ENCODE assay signal across 17 cellular contexts in the genomic region with DNA sequence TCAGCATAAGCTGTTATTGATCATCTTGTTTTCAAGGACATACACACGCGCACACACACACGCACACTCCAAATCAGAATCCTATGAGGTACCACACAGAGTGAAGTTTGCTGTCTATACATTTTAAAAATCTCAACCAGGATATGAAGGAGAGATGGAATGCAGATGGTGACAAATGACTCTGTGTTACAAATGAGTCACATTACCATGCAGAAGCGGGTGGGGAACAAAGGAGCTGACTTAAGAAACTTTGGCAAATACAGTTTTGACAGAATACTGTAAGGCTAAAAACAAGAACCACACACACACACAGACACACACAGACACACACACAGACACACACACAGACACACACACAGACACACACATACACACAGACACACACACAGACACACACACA.
DNase-seq lines count a peak whose midpoint lies in the region; FAIRE-seq and TF ChIP-seq lines count a peak whose summit lies in the region.
"Had no signal": no experiment of that assay in that cellular context is flagged by ENCODE, and none has a peak within 500 bp of the region (broad histone marks: within the 10 kb centered on the region; RNA-seq: fewer than 3 reads in every experiment).

No MANE protein-coding gene starts in this region.

- no peak overlapping the region for H3K4me3 Mint-ChIP-seq in nephron progenitor cell
- no peak overlapping the region for H3K4me3 Mint-ChIP-seq in activated T-helper 1 cell treated with anti-CD3 and anti-CD28 coated beads, Interleukin-12 subunit alpha, Interleukin-12 subunit beta, Interleukin-2, Interleukin-4 antibody, amounts not matched to agents 30 ng/mL and 10 ng/mL and 1 ng/mL, durations not matched to agents 14 hours and 24 hours and 36 hours
- H3K4me3 Mint-ChIP-seq: activated naive CD8-positive, alpha-beta T cell treated with anti-CD3 and anti-CD28 coated beads, Interleukin-2, amount 50 U/mL, for 24 hours had no signal

- TF ChIP-seq CTCF in NB4 (IDR thresholded peaks at IDR 0.05; ENCODE audit: low read depth, low read length), result no peak
- no peak for TF ChIP-seq CTCF in endothelial cell of umbilical vein (IDR thresholded peaks at IDR 0.05; ENCODE audit: extremely low read depth in 1 of 2, insufficient read depth in 1 of 2, low read depth in 1 of 2, low read length in 2 of 2)
- no peak for TF ChIP-seq CTCF in nephron progenitor cell (IDR thresholded peaks at IDR 0.05)
- TF ChIP-seq CTCF in GM20000 (IDR thresholded peaks at IDR 0.05; ENCODE audit: extremely low read depth, missing control alignments), result no peak

- peak overlapping the region; percentile 14 for H3K9ac ChIP-seq in endothelial cell of umbilical vein (replicated peaks; ENCODE audit: extremely low read depth, insufficient read depth, low read length)

- no peaks in the 10 kb centered on the region for H3K27me3 ChIP-seq in endothelial cell of umbilical vein (ENCODE audit: control insufficient read depth in 2 of 2, insufficient read depth in 2 of 2, low read length in 2 of 2)
- H3K27me3 ChIP-seq: dorsolateral prefrontal cortex, heart left ventricle had no signal

- CTCF ChIA-PET in endothelial cell of umbilical vein (lab: Charles Lee), result interaction anchor here (0.8 to 4.6 kb wide), 15 partner anchors 9 to 222 kb away, joined by 3 to 109 read pairs (median 6); a partner anchor contains a TSS

- intact Hi-C loops in endothelial cell of umbilical vein (cut with micrococcal nuclease), result no loop called here
- intact Hi-C loops in activated T-helper 1 cell treated with anti-CD3 and anti-CD28 coated beads, Interleukin-12 subunit alpha, Interleukin-12 subunit beta, Interleukin-2, Interleukin-4 antibody, amounts not matched to agents 30 ng/mL and 10 ng/mL and 1 ng/mL, durations not matched to agents 14 hours and 24 hours and 36 hours (cut with micrococcal nuclease), result loop anchor here (5.0 kb wide), 2 partner anchors 373 to 433 kb away; no protein-coding TSS in a partner anchor

- H4K20me1 ChIP-seq in endothelial cell of umbilical vein (replicated peaks; ENCODE audit: control insufficient read depth, extremely low read depth, insufficient read depth, low read length), result no peaks in the 10 kb centered on the region

- no TSS peak for BruUV-seq in endothelial cell of umbilical vein (replicated peaks; lab: Mats Ljungman, UMichigan)

- no peaks in the 10 kb centered on the region for H3K9me1 ChIP-seq in endothelial cell of umbilical vein (replicated peaks; ENCODE audit: control insufficient read depth, extremely low read depth, insufficient read depth, low read length)

- no peaks in the 10 kb centered on the region for H3K36me3 ChIP-seq in endothelial cell of umbilical vein (ENCODE audit: control insufficient read depth in 2 of 2, extremely low read depth in 1 of 2, insufficient read depth in 2 of 2, low read length in 2 of 2)

- peak overlapping the region; percentile 8 for H3K27ac Mint-ChIP-seq in nephron progenitor cell
- no peak overlapping the region for H3K27ac Mint-ChIP-seq in activated T-helper 1 cell treated with anti-CD3 and anti-CD28 coated beads, Interleukin-12 subunit alpha, Interleukin-12 subunit beta, Interleukin-2, Interleukin-4 antibody, amounts not matched to agents 30 ng/mL and 10 ng/mL and 1 ng/mL, durations not matched to agents 14 hours and 24 hours and 36 hours
- H3K27ac Mint-ChIP-seq: activated naive CD8-positive, alpha-beta T cell treated with anti-CD3 and anti-CD28 coated beads, Interleukin-2, amount 50 U/mL, for 24 hours had no signal

- H3K4me3 ChIP-seq in NB4 (ENCODE audit: low read depth, low read length) (no peak overlapping the region), endothelial cell of umbilical vein (replicated peaks in 1 of 3; ENCODE audit: insufficient read depth in 1 of 3, low read depth in 1 of 3, low read length in 3 of 3) (no peak overlapping the region)
- H3K4me3 ChIP-seq: dorsolateral prefrontal cortex, heart left ventricle had no signal

- no peaks in the 10 kb centered on the region for H3K9me3 ChIP-seq in endothelial cell of umbilical vein (replicated peaks; ENCODE audit: control insufficient read depth, insufficient read depth, low read length)

- peaks cover 20% of the 10 kb centered on the region for H3K36me3 Mint-ChIP-seq in nephron progenitor cell (ENCODE audit: low read depth)
- peaks cover 11% of the 10 kb centered on the region for H3K36me3 Mint-ChIP-seq in activated T-helper 1 cell treated with anti-CD3 and anti-CD28 coated beads, Interleukin-12 subunit alpha, Interleukin-12 subunit beta, Interleukin-2, Interleukin-4 antibody, amounts not matched to agents 30 ng/mL and 10 ng/mL and 1 ng/mL, durations not matched to agents 14 hours and 24 hours and 36 hours (ENCODE audit: low read depth)

- DNase-seq in GM03348 (ENCODE audit: low spot score), result peak; percentile 47
- DNase-seq in NB4 (ENCODE audit: low read depth), result peak; percentile 30
- peak; percentile 28 for DNase-seq in endothelial cell of umbilical vein (ENCODE audit: low read depth, low spot score)
- no peak for DNase-seq in nephron progenitor cell
- no peak for DNase-seq in substantia nigra (lab: John Stamatoyannopoulos, UW)
- DNase-seq in activated T-helper 1 cell treated with anti-CD3 and anti-CD28 coated beads, Interleukin-12 subunit alpha, Interleukin-12 subunit beta, Interleukin-2, Interleukin-4 antibody, amounts not matched to agents 30 ng/mL and 10 ng/mL and 1 ng/mL, durations not matched to agents 14 hours and 24 hours and 36 hours (ENCODE audit: low spot score), result no peak
- no peak for DNase-seq in GM20000 (ENCODE audit: low spot score)
- DNase-seq in D341Med (ENCODE audit: low spot score), result no peak
- DNase-seq: activated CD8-positive, alpha-beta memory T cell treated with anti-CD3 and anti-CD28 coated beads, Interleukin-2, amount 50 U/mL, for 48 hours; activated naive CD8-positive, alpha-beta T cell treated with anti-CD3 and anti-CD28 coated beads, Interleukin-2, amount 50 U/mL, for 24 hours; dorsolateral prefrontal cortex; heart left ventricle; left cardiac atrium; NCI-H187; NCI-H748 treated with DMSO at 0.1 percent for 48 hours; SHP77 had no signal

- no peak overlapping the region for H2AFZ ChIP-seq in endothelial cell of umbilical vein (ENCODE audit: low read depth, low read length)

- H3K27ac ChIP-seq in endothelial cell of umbilical vein (ENCODE audit: insufficient read depth, low read depth, low read length) (peak overlapping the region; percentile 61), substantia nigra (ENCODE audit: low read depth, low read length, poor library complexity, severe bottlenecking) (no peak overlapping the region)
- H3K27ac ChIP-seq: dorsolateral prefrontal cortex, heart left ventricle, VCaP had no signal

- peak overlapping the region; percentile 70 for H3K4me2 ChIP-seq in endothelial cell of umbilical vein (ENCODE audit: insufficient read depth, low read length)

- TF ChIP-seq POLR2A in NB4 (IDR thresholded peaks at IDR 0.05; ENCODE audit: extremely low read depth, insufficient read length) (no peak), endothelial cell of umbilical vein (IDR thresholded peaks at IDR 0.05; ENCODE audit: low read depth, low read length) (no peak)

- H3K4me1 Mint-ChIP-seq in nephron progenitor cell, result peaks cover 13% of the 10 kb centered on the region
- peaks cover 28% of the 10 kb centered on the region for H3K4me1 Mint-ChIP-seq in activated T-helper 1 cell treated with anti-CD3 and anti-CD28 coated beads, Interleukin-12 subunit alpha, Interleukin-12 subunit beta, Interleukin-2, Interleukin-4 antibody, amounts not matched to agents 30 ng/mL and 10 ng/mL and 1 ng/mL, durations not matched to agents 14 hours and 24 hours and 36 hours (ENCODE audit: low read depth)

- POLR2A ChIA-PET in endothelial cell of umbilical vein (lab: Charles Lee), result interaction anchor here (0.6 to 2.4 kb wide), 3 partner anchors 82 to 1117 kb away, joined by 3 to 7 read pairs (median 4); a partner anchor contains a TSS

- H3K9me3 Mint-ChIP-seq in nephron progenitor cell, result peaks cover 18% of the 10 kb centered on the region
- no peaks in the 10 kb centered on the region for H3K9me3 Mint-ChIP-seq in activated T-helper 1 cell treated with anti-CD3 and anti-CD28 coated beads, Interleukin-12 subunit alpha, Interleukin-12 subunit beta, Interleukin-2, Interleukin-4 antibody, amounts not matched to agents 30 ng/mL and 10 ng/mL and 1 ng/mL, durations not matched to agents 14 hours and 24 hours and 36 hours
- H3K9me3 Mint-ChIP-seq: activated naive CD8-positive, alpha-beta T cell treated with anti-CD3 and anti-CD28 coated beads, Interleukin-2, amount 50 U/mL, for 24 hours had no signal

- peaks cover 13% of the 10 kb centered on the region for H3K4me1 ChIP-seq in endothelial cell of umbilical vein (ENCODE audit: control insufficient read depth, extremely low read depth, insufficient read depth, low read length)

- dilution Hi-C loops in endothelial cell of umbilical vein (cut with MboI; ENCODE audit: extremely low pct_ligation_motif_present, low sequenced_read_pairs), result no loop called here

- FAIRE-seq in endothelial cell of umbilical vein (lab: Jason Lieb, UNC), result peak; percentile 12

- peaks cover 4% of the 10 kb centered on the region for H3K27me3 Mint-ChIP-seq in nephron progenitor cell (ENCODE audit: low read depth, poor library complexity)
- no peaks in the 10 kb centered on the region for H3K27me3 Mint-ChIP-seq in activated T-helper 1 cell treated with anti-CD3 and anti-CD28 coated beads, Interleukin-12 subunit alpha, Interleukin-12 subunit beta, Interleukin-2, Interleukin-4 antibody, amounts not matched to agents 30 ng/mL and 10 ng/mL and 1 ng/mL, durations not matched to agents 14 hours and 24 hours and 36 hours (ENCODE audit: insufficient read depth)
- H3K27me3 Mint-ChIP-seq: activated naive CD8-positive, alpha-beta T cell treated with anti-CD3 and anti-CD28 coated beads, Interleukin-2, amount 50 U/mL, for 24 hours had no signal

- no peaks in the 10 kb centered on the region for H3K79me2 ChIP-seq in endothelial cell of umbilical vein (ENCODE audit: control insufficient read depth, insufficient read depth, low read length)

TF ChIP-seq in endothelial cell of umbilical vein, 7 proteins besides CTCF, POLR2A, EP300 and RAD21:
- TF ChIP-seq GATA2 (IDR thresholded peaks at IDR 0.05; ENCODE audit: insufficient read depth, insufficient read length, low read depth, low read length), result no peak
- peak; percentile 56 for TF ChIP-seq FOS (IDR thresholded peaks at IDR 0.05; ENCODE audit: borderline replicate concordance, insufficient read depth, low read length)
- TF ChIP-seq JUN (IDR thresholded peaks at IDR 0.05; ENCODE audit: borderline replicate concordance, insufficient read depth, insufficient read length, low read depth), result peak; percentile 6

Comparison
In these comparisons a context has a peak if more than half of its experiments do, and no peak if none do; other contexts are left out.
1. DNase-seq: peak in GM03348 (single experiment), NB4 (single experiment) and endothelial cell of umbilical vein (single experiment); none in nephron progenitor cell (single experiment), substantia nigra (0 of 49), activated T-helper 1 cell treated with anti-CD3 and anti-CD28 coated beads, Interleukin-12 subunit alpha, Interleukin-12 subunit beta, Interleukin-2, Interleukin-4 antibody, amounts not matched to agents 30 ng/mL and 10 ng/mL and 1 ng/mL, durations not matched to agents 14 hours and 24 hours and 36 hours (single experiment), GM20000 (single experiment) and D341Med (single experiment).